In genomic region chr5:136080113-136080482, GRCh38 we compare ENCODE assay signal across 8 cellular contexts. TPM values are rescaled to one million over a fixed set of nuclear protein-coding genes. Genes with fewer than 3 reads are reported as not detected.
DNase-seq lines count a peak whose midpoint lies in the region; ATAC-seq and TF ChIP-seq lines count a peak whose summit lies in the region.

No MANE protein-coding gene starts in this region.

- H3K4me2 ChIP-seq in hepatocyte: peak overlapping the region; percentile 73

- H3K27ac ChIP-seq in hepatocyte (peak overlapping the region; percentile 5), transverse colon (peak overlapping the region in 2 of 4 donors; percentile 68)

- H3K27ac Mint-ChIP-seq in T-helper 2 cell treated with Interferon-gamma antibody and Interleukin-4, amounts not matched to agents 5 μg/mL and 100 μg/mL, for 36 hours: peak overlapping the region; percentile 56

- H3K9me3 ChIP-seq in hepatocyte (ENCODE audit: low read depth): no peaks in the 10 kb centered on the region
- no peaks in the 10 kb centered on the region for H3K9me3 ChIP-seq in transverse colon

- no peaks in the 10 kb centered on the region for H4K20me1 ChIP-seq in hepatocyte (ENCODE audit: insufficient read depth, poor library complexity, severe bottlenecking)

- in situ Hi-C loops in transverse colon (cut with MboI; ENCODE audit: low pct_ligation_motif_present in 1 of 4, low pct_unique_long_range_greater_than_20kb in 1 of 4, low sequenced_read_pairs in 3 of 4): no loop called here

- no peak for TF ChIP-seq EP300 in transverse colon (IDR thresholded peaks at IDR 0.05; ENCODE audit: low read depth)

- peak overlapping the region; percentile 72 for H3K4me3 Mint-ChIP-seq in activated T-cell treated with anti-CD3 and anti-CD28 coated beads, Interleukin-2, amount 50 U/mL, for 4 hours
- H3K4me3 Mint-ChIP-seq in T-helper 2 cell treated with Interferon-gamma antibody and Interleukin-4, amounts not matched to agents 5 μg/mL and 100 μg/mL, for 36 hours: peak overlapping the region; percentile 80

- no peak for DNase-seq in activated T-cell treated with anti-CD3 and anti-CD28 coated beads, Interleukin-2, amount 50 U/mL, for 4 hours
- DNase-seq in activated T-cell treated with anti-CD3 and anti-CD28 coated beads for 4 hours (no peak), hepatocyte (ENCODE audit: low spot score) (no peak), transverse colon (no peak), omental fat pad (ENCODE audit: low spot score) (no peak), NOMO-1 treated with dmso at 0.1 percent for 144 hours (lab: John Stamatoyannopoulos, UW; ENCODE audit: unreplicated experiment) (no peak)
- no peak for DNase-seq in T-helper 2 cell treated with Interferon-gamma antibody and Interleukin-4, amounts not matched to agents 5 μg/mL and 100 μg/mL, for 36 hours (ENCODE audit: low spot score)

- H3K36me3 ChIP-seq in hepatocyte (replicated peaks; ENCODE audit: insufficient read depth, low read depth) (no peaks in the 10 kb centered on the region), transverse colon (no peaks in the 10 kb centered on the region)

- no peaks in the 10 kb centered on the region for H3K9me3 Mint-ChIP-seq in activated T-cell treated with anti-CD3 and anti-CD28 coated beads, Interleukin-2, amount 50 U/mL, for 4 hours
- H3K9me3 Mint-ChIP-seq in T-helper 2 cell treated with Interferon-gamma antibody and Interleukin-4, amounts not matched to agents 5 μg/mL and 100 μg/mL, for 36 hours: no peaks in the 10 kb centered on the region

- peak in 1 of 2 donors; percentile 9 for ATAC-seq in activated T-cell treated with anti-CD3 and anti-CD28 coated beads, Interleukin-2, amount 50 U/mL, for 4 hours
- ATAC-seq in omental fat pad (ENCODE audit: low FRiP score): no peak
- ATAC-seq in HG03469 (IDR thresholded peaks at IDR 0.05; ENCODE audit: unreplicated experiment): no peak

- H3K27me3 Mint-ChIP-seq in activated T-cell treated with anti-CD3 and anti-CD28 coated beads, Interleukin-2, amount 50 U/mL, for 4 hours (ENCODE audit: low read depth): peaks cover 46% of the 10 kb centered on the region
- H3K27me3 Mint-ChIP-seq in T-helper 2 cell treated with Interferon-gamma antibody and Interleukin-4, amounts not matched to agents 5 μg/mL and 100 μg/mL, for 36 hours (ENCODE audit: low read depth): peaks cover 61% of the 10 kb centered on the region

- H3K27me3 ChIP-seq in hepatocyte (no peaks in the 10 kb centered on the region), transverse colon (no peaks in the 10 kb centered on the region)

- H3K4me3 ChIP-seq in hepatocyte (no peak overlapping the region), transverse colon (peak overlapping the region in 3 of 4 donors; percentile 22 to 29 (median 26))

- peak overlapping the region; percentile 25 for H2AFZ ChIP-seq in hepatocyte

- no peaks in the 10 kb centered on the region for H3K9me2 ChIP-seq in hepatocyte (replicated peaks; ENCODE audit: insufficient read depth)

- no peak for TF ChIP-seq POLR2A in transverse colon (IDR thresholded peaks at IDR 0.05)

- H3K4me1 Mint-ChIP-seq in activated T-cell treated with anti-CD3 and anti-CD28 coated beads, Interleukin-2, amount 50 U/mL, for 4 hours (ENCODE audit: low read depth): peaks cover 13% of the 10 kb centered on the region
- H3K4me1 Mint-ChIP-seq in T-helper 2 cell treated with Interferon-gamma antibody and Interleukin-4, amounts not matched to agents 5 μg/mL and 100 μg/mL, for 36 hours (ENCODE audit: low read depth): peaks cover 15% of the 10 kb centered on the region

- TF ChIP-seq CTCF in hepatocyte (IDR thresholded peaks at IDR 0.05; ENCODE audit: poor library complexity) (no peak), transverse colon (IDR thresholded peaks at IDR 0.05) (no peak), omental fat pad (IDR thresholded peaks at IDR 0.05) (no peak)

- 70% methylated on average over 13 of the region's 13 CpGs for WGBS in hepatocyte (ENCODE audit: low lambda C conversion rate, missing lambda C conversion rate)
- WGBS in transverse colon (ENCODE audit: low coverage in 1 of 2), 2 donors: 59 to 63% methylated on average over 3 to 13 of the region's 13 CpGs

- no peaks in the 10 kb centered on the region for H3K36me3 Mint-ChIP-seq in activated T-cell treated with anti-CD3 and anti-CD28 coated beads, Interleukin-2, amount 50 U/mL, for 4 hours (ENCODE audit: insufficient read depth)
- no peaks in the 10 kb centered on the region for H3K36me3 Mint-ChIP-seq in T-helper 2 cell treated with Interferon-gamma antibody and Interleukin-4, amounts not matched to agents 5 μg/mL and 100 μg/mL, for 36 hours (ENCODE audit: low read depth)

- peaks cover 11% of the 10 kb centered on the region for H3K4me1 ChIP-seq in hepatocyte (ENCODE audit: insufficient read depth)
- peaks cover 0 to 12% (median 9%) of the 10 kb centered on the region in 4 donors for H3K4me1 ChIP-seq in transverse colon

- intact Hi-C loops in transverse colon (cut with DNase I; ENCODE audit: low total_unique reads): no loop called here

- no peaks in the 10 kb centered on the region for H3K79me2 ChIP-seq in hepatocyte

RNA-seq across cellular contexts. Expression of gene TGFBI, which starts 51.3 kb away (rescaled TPM):
- total RNA-seq in activated T-cell treated with anti-CD3 and anti-CD28 coated beads, Interleukin-2, amount 50 U/mL, for 4 hours: under 1 TPM; 0.81 to 0.84 (median 0.82) TPM
- total RNA-seq in hepatocyte: 316 and 401 TPM in 2 replicates
- polyA plus RNA-seq in hepatocyte: 396 and 509 TPM in 2 replicates
- 10 to 100 TPM; 22.4 to 79.6 (median 29.8) TPM for total RNA-seq in transverse colon
- 100 to 1,000 TPM; 117 to 338 (median 180) TPM for total RNA-seq in omental fat pad

RNA-seq across cellular contexts. Expression of gene SMAD5, which starts 52.5 kb away (rescaled TPM):
- total RNA-seq in activated T-cell treated with anti-CD3 and anti-CD28 coated beads, Interleukin-2, amount 50 U/mL, for 4 hours: 10 to 100 TPM in 1 of 3 donors, 1 to 10 TPM in 2; 3.5 to 10.1 (median 6.0) TPM
- total RNA-seq in hepatocyte: 67.4 and 68.8 TPM in 2 replicates
- polyA plus RNA-seq in hepatocyte: 24.1 and 34.4 TPM in 2 replicates
- 100 to 1,000 TPM in 1 of 4 donors, 10 to 100 TPM in 3; 14.2 to 272 (median 32.7) TPM for total RNA-seq in transverse colon
- 10 to 100 TPM; 36.9 to 64.9 (median 43.1) TPM for total RNA-seq in omental fat pad

Comparison
In these comparisons a context has a peak if more than half of its experiments do, and no peak if none do; other contexts are left out.
1. RNA of gene TGFBI, which starts 51.3 kb away (total RNA-seq): 316 to 401 TPM in hepatocyte, 117 to 338 TPM in omental fat pad and 22.4 to 79.6 TPM in transverse colon; 0.81 to 0.84 TPM in activated T-cell treated with anti-CD3 and anti-CD28 coated beads, Interleukin-2, amount 50 U/mL, for 4 hours; every median in the first group is over 10 times any median in the second.